8 cellular contexts compared by ENCODE assay signal in the genomic region with DNA sequence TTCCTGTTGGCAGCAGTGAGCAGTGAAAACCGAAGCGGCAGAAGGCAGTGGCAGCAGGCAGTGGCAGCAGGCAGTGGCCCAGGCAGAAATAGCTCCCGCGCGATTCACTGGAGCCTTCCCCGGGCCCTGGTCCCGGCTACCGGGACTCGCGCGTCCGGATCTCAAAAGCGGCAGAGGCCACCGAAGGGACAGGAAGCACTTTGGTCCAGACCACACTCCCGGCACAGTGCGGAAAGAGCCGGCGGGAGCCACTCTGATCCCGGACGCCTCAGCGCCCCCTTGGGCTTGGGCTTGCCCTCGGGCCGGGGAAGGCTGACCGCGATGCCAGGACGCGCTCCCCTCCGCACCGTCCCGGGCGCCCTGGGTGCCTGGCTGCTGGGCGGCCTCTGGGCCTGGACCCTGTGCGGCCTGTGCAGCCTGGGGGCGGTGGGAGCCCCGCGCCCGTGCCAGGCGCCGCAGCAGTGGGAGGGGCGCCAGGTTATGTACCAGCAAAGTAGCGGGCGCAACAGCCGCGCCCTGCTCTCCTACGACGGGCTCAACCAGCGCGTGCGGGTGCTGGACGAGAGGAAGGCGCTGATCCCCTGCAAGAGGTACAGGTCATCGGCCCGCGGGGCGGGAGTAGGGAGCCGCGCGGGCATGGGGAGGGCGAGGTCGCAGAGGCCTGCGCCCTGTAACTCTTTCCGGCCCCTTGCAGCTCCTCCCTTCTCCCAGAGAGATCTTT. TPM values are rescaled to one million over a fixed set of nuclear protein-coding genes. Genes with fewer than 3 reads are reported as not detected.
A peak's percentile ranks its signal among the peaks of the same experiment; 100 is the strongest.
DNase-seq lines count a peak whose midpoint lies in the region; ATAC-seq and TF ChIP-seq lines count a peak whose summit lies in the region.

TSS of gene EPDR1 (plus strand) at position 22 of the 721 bp plus-strand sequence. CDS start at position 322, 300 bp downstream.

- H2AFZ ChIP-seq in hepatocyte: peak within 1 kb of the TSS; percentile 90

- CTCF ChIA-PET in BJ (lab: Yijun Ruan, JAX): interaction anchor here (1.4 kb wide), 1 partner anchor 80 kb away, joined by 3 read pairs; no protein-coding TSS in a partner anchor

- H3K79me2 ChIP-seq in hepatocyte: no peaks in the 10 kb centered on the region

- no peaks in the 10 kb centered on the region for H3K9me2 ChIP-seq in hepatocyte (replicated peaks; ENCODE audit: insufficient read depth)

- H4K20me1 ChIP-seq in hepatocyte (ENCODE audit: insufficient read depth, poor library complexity, severe bottlenecking): no peaks in the 10 kb centered on the region

- peak; percentile 10; the same call in 1 of the 2 replicates for TF ChIP-seq CTCF in BJ (IDR thresholded peaks at IDR 0.05; ENCODE audit: insufficient read depth, low read depth, low read length)
- peak; percentile 9 for TF ChIP-seq CTCF in hepatocyte (IDR thresholded peaks at IDR 0.05; ENCODE audit: poor library complexity)

- H3K4me2 ChIP-seq in hepatocyte: peak within 1 kb of the TSS; percentile 97

- no peaks in the 10 kb centered on the region for H3K9me3 ChIP-seq in hepatocyte (ENCODE audit: low read depth)

- no peak for DNase-seq in BJ (ENCODE audit: low read depth)
- DNase-seq in NCI-H524 treated with DMSO at 0.1 percent for 48 hours (lab: John Stamatoyannopoulos, UW): peak; percentile 35
- DNase-seq in hepatocyte (ENCODE audit: low spot score): peak; percentile 63
- peak; percentile 45 for DNase-seq in putamen (ENCODE audit: low spot score)
- no peak for DNase-seq in cortex of kidney (lab: John Stamatoyannopoulos, UW)

- H3K36me3 ChIP-seq in BJ (ENCODE audit: control insufficient read depth, insufficient read depth, low read length) (no peaks in the 10 kb centered on the region), hepatocyte (replicated peaks; ENCODE audit: insufficient read depth, low read depth) (no peaks in the 10 kb centered on the region)

- peak; percentile 44 for ATAC-seq in HG03139 (IDR thresholded peaks at IDR 0.05; ENCODE audit: unreplicated experiment)

- peak; percentile 68 for TF ChIP-seq POLR2A in GM18526 (IDR thresholded peaks at IDR 0.05; ENCODE audit: extremely low read depth, insufficient read length)

- peak within 1 kb of the TSS; percentile 41 for H3K27ac ChIP-seq in angular gyrus (ENCODE audit: low read depth, low read length)
- H3K27ac ChIP-seq in hepatocyte: peak within 1 kb of the TSS; percentile 37

- 1% methylated on average over 61 of the region's 62 CpGs for WGBS in hepatocyte (ENCODE audit: low lambda C conversion rate, missing lambda C conversion rate)

- H3K4me3 ChIP-seq in BJ (ENCODE audit: low read depth, low read length) (peak within 1 kb of the TSS; percentile 41), hepatocyte (peak within 1 kb of the TSS; percentile 48)

- H3K27me3 ChIP-seq in BJ (ENCODE audit: control insufficient read depth, insufficient read depth, low read length): peaks cover 10% of the 10 kb centered on the region
- H3K27me3 ChIP-seq in hepatocyte: peaks cover 55% of the 10 kb centered on the region

- H3K4me1 ChIP-seq in hepatocyte (ENCODE audit: insufficient read depth): no peaks in the 10 kb centered on the region

- POLR2A ChIA-PET in BJ (lab: Charles Lee): no interaction called here

RNA-seq across cellular contexts. Expression of gene EPDR1, which starts in this region (rescaled TPM):
- polyA plus RNA-seq in BJ (2011; rRNA removed) (3.7 and 4.8 TPM in 2 replicates), hepatocyte (3.7 and 6.8 TPM in 2 replicates)
- 0.93 and 2.0 TPM in 2 replicates for polyA minus RNA-seq in BJ (2011; rRNA and poly(A)+ RNA removed)
- total RNA-seq in hepatocyte: 9.6 and 12.2 TPM in 2 replicates

Comparison
In these comparisons a context has a peak if more than half of its experiments do, and no peak if none do; other contexts are left out.
1. DNase-seq: peak in NCI-H524 treated with DMSO at 0.1 percent for 48 hours (single experiment), hepatocyte (single experiment) and putamen (single experiment); none in BJ (single experiment) and cortex of kidney (single experiment).